3 cellular contexts compared by ENCODE assay signal in the genomic region with DNA sequence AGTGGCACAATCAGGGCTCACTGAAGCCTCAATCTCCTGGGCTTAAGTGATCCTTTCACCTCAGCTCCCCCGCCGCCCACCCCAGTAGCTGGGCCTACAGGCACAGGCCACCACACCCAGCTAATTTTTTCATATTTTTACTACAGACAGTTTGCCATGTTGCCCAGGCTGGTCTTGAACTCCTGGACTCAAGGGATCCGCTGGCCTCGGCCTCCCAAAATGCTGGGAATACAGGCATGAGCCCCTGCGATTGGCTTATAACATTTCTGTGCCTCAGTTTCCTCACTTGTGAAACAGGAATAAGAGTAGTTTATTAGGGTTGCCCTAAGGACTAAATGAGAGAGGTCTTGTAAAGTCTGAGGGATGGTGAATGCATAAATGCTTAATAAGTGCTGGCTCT.
TF ChIP-seq lines count a peak whose summit lies in the region.

No MANE protein-coding gene starts in this region.

TF ChIP-seq in SK-N-SH, 30 proteins besides CTCF, POLR2A, EP300 and RAD21:
- TF ChIP-seq MXI1 (IDR thresholded peaks at IDR 0.05; ENCODE audit: low read depth, low read length), result no peak
TF ChIP-seq in SK-N-SH: peak in this region for 0.

TF ChIP-seq in SK-N-SH treated with all-trans-retinoic acid at 6 μM for 48 hours, 23 proteins besides CTCF, POLR2A, EP300 and RAD21:
- TF ChIP-seq ZNF565 (CRISPR knock-in tag; conservative IDR thresholded peaks at IDR 0.05; ENCODE audit: low read depth), result no peak
- no peak for TF ChIP-seq ZFP3 (CRISPR knock-in tag; IDR thresholded peaks at IDR 0.05)
- TF ChIP-seq, protein P1, sequence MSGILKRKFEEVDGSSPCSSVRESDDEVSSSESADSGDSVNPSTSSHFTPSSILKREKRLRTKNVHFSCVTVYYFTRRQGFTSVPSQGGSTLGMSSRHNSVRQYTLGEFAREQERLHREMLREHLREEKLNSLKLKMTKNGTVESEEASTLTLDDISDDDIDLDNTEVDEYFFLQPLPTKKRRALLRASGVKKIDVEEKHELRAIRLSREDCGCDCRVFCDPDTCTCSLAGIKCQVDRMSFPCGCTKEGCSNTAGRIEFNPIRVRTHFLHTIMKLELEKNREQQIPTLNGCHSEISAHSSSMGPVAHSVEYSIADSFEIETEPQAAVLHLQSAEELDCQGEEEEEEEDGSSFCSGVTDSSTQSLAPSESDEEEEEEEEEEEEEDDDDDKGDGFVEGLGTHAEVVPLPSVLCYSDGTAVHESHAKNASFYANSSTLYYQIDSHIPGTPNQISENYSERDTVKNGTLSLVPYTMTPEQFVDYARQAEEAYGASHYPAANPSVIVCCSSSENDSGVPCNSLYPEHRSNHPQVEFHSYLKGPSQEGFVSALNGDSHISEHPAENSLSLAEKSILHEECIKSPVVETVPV (CRISPR knock-in tag; IDR thresholded peaks at IDR 0.05), result no peak
- no peak for TF ChIP-seq ARNTL (CRISPR knock-in tag; IDR thresholded peaks at IDR 0.05; ENCODE audit: borderline replicate concordance, low read depth)
- TF ChIP-seq TCF4 (CRISPR knock-in tag; IDR thresholded peaks at IDR 0.05; ENCODE audit: borderline replicate concordance), result no peak
- TF ChIP-seq, protein P2, sequence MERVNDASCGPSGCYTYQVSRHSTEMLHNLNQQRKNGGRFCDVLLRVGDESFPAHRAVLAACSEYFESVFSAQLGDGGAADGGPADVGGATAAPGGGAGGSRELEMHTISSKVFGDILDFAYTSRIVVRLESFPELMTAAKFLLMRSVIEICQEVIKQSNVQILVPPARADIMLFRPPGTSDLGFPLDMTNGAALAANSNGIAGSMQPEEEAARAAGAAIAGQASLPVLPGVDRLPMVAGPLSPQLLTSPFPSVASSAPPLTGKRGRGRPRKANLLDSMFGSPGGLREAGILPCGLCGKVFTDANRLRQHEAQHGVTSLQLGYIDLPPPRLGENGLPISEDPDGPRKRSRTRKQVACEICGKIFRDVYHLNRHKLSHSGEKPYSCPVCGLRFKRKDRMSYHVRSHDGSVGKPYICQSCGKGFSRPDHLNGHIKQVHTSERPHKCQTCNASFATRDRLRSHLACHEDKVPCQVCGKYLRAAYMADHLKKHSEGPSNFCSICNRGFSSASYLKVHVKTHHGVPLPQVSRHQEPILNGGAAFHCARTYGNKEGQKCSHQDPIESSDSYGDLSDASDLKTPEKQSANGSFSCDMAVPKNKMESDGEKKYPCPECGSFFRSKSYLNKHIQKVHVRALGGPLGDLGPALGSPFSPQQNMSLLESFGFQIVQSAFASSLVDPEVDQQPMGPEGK (CRISPR knock-in tag; IDR thresholded peaks at IDR 0.05; ENCODE audit: borderline replicate concordance), result no peak
- TF ChIP-seq ZNF70 (CRISPR knock-in tag; IDR thresholded peaks at IDR 0.05), result no peak
- TF ChIP-seq, protein P3, sequence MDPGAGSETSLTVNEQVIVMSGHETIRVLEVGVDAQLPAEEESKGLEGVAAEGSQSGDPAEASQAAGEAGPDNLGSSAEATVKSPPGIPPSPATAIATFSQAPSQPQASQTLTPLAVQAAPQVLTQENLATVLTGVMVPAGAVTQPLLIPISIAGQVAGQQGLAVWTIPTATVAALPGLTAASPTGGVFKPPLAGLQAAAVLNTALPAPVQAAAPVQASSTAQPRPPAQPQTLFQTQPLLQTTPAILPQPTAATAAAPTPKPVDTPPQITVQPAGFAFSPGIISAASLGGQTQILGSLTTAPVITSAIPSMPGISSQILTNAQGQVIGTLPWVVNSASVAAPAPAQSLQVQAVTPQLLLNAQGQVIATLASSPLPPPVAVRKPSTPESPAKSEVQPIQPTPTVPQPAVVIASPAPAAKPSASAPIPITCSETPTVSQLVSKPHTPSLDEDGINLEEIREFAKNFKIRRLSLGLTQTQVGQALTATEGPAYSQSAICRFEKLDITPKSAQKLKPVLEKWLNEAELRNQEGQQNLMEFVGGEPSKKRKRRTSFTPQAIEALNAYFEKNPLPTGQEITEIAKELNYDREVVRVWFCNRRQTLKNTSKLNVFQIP (CRISPR knock-in tag; IDR thresholded peaks at IDR 0.05; ENCODE audit: borderline replicate concordance, low read depth), result no peak
- TF ChIP-seq ESRRG (CRISPR knock-in tag; IDR thresholded peaks at IDR 0.05), result no peak
- no peak for TF ChIP-seq ISL1 (CRISPR knock-in tag; IDR thresholded peaks at IDR 0.05)
- no peak for TF ChIP-seq ZFP30 (CRISPR knock-in tag; IDR thresholded peaks at IDR 0.05)
- TF ChIP-seq OSR1 (CRISPR knock-in tag; IDR thresholded peaks at IDR 0.05), result no peak
- TF ChIP-seq RARB (CRISPR knock-in tag; IDR thresholded peaks at IDR 0.05), result no peak
- TF ChIP-seq BACH2 (CRISPR knock-in tag; IDR thresholded peaks at IDR 0.05; ENCODE audit: borderline replicate concordance), result no peak
- TF ChIP-seq TOX (CRISPR knock-in tag; IDR thresholded peaks at IDR 0.05; ENCODE audit: borderline replicate concordance), result no peak
TF ChIP-seq in SK-N-SH treated with all-trans-retinoic acid at 6 μM for 48 hours: peak in this region for 0.

TF ChIP-seq in endothelial cell of umbilical vein, 7 proteins besides CTCF, POLR2A, EP300 and RAD21:
- TF ChIP-seq MYC (IDR thresholded peaks at IDR 0.05; ENCODE audit: low read depth, low read length) (no peak), JUN (IDR thresholded peaks at IDR 0.05; ENCODE audit: borderline replicate concordance, insufficient read depth, insufficient read length, low read depth) (no peak), GATA2 (IDR thresholded peaks at IDR 0.05; ENCODE audit: insufficient read depth, insufficient read length, low read depth, low read length) (no peak), FOS (IDR thresholded peaks at IDR 0.05; ENCODE audit: borderline replicate concordance, insufficient read depth, low read length) (no peak), POLR2AphosphoS5 (IDR thresholded peaks at IDR 0.05; ENCODE audit: insufficient read depth, low read depth, low read length) (no peak), EZH2 (IDR thresholded peaks at IDR 0.05; ENCODE audit: borderline replicate concordance, low read depth, low read length, severe bottlenecking) (no peak)
- TF ChIP-seq, protein P4, sequence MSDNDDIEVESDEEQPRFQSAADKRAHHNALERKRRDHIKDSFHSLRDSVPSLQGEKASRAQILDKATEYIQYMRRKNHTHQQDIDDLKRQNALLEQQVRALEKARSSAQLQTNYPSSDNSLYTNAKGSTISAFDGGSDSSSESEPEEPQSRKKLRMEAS (IDR thresholded peaks at IDR 0.05; ENCODE audit: insufficient read depth, insufficient read length), result no peak
